In genomic region chr11:61796127-61796526, GRCh38 we compare ENCODE assay signal across 21 cellular contexts. TPM values are rescaled to one million over a fixed set of nuclear protein-coding genes. Genes with fewer than 3 reads are reported as not detected.
DNase-seq lines count a peak whose midpoint lies in the region; ATAC-seq and TF ChIP-seq lines count a peak whose summit lies in the region.
"Had no signal": no experiment of that assay in that cellular context is flagged by ENCODE, and none has a peak within 500 bp of the region (broad histone marks: within the 10 kb centered on the region; RNA-seq: fewer than 3 reads in every experiment).

No MANE protein-coding gene starts in this region.

- H3K9me3 Mint-ChIP-seq in activated CD8-positive, alpha-beta T cell treated with anti-CD3 and anti-CD28 coated beads, Interleukin-2, amount 10 ng/mL, durations not matched to agents 7 days and 5 days (ENCODE audit: insufficient read depth), result no peaks in the 10 kb centered on the region
- no peaks in the 10 kb centered on the region for H3K9me3 Mint-ChIP-seq in activated CD8-positive, alpha-beta T cell treated with anti-CD3 and anti-CD28 coated beads for 36 hours
- no peaks in the 10 kb centered on the region for H3K9me3 Mint-ChIP-seq in chondrocyte (ENCODE audit: low read depth)
- H3K9me3 Mint-ChIP-seq: CD4-positive, alpha-beta memory T cell had no signal

- H3K4me1 ChIP-seq in BLaER1, result peaks cover 50% of the 10 kb centered on the region
- H3K4me1 ChIP-seq: BE2C had no signal

- H3K4me3 ChIP-seq in BLaER1, result no peak overlapping the region
- H3K4me3 ChIP-seq in coronary artery, result no peak overlapping the region
- H3K4me3 ChIP-seq: A549, Peyer's patch, SJSA1 had no signal

- POLR2A ChIA-PET in activated CD8-positive, alpha-beta T cell treated with anti-CD3 and anti-CD28 coated beads, Interleukin-2, amount 10 ng/mL, durations not matched to agents 7 days and 5 days (lab: Charles Lee), result interaction anchor here (1.0 to 3.4 kb wide), 3 partner anchors 8 to 32 kb away, joined by 3 to 14 read pairs (median 4); partner anchors contain the start of gene FADS2
- POLR2A ChIA-PET in activated CD8-positive, alpha-beta T cell treated with anti-CD3 and anti-CD28 coated beads for 36 hours (lab: Charles Lee), result interaction anchor here (1.6 to 13.6 kb wide), 4 partner anchors 11 to 33 kb away, joined by 5 to 119 read pairs (median 14); partner anchors contain the start of gene FADS1
- POLR2A ChIA-PET in RWPE1 (lab: Yijun Ruan, JAX; ENCODE audit: low non-redundant PET), result no interaction called here

- H3K27ac Mint-ChIP-seq in activated CD8-positive, alpha-beta T cell treated with anti-CD3 and anti-CD28 coated beads, Interleukin-2, amount 10 ng/mL, durations not matched to agents 7 days and 5 days, result peak overlapping the region; percentile 16
- no peak overlapping the region for H3K27ac Mint-ChIP-seq in activated CD8-positive, alpha-beta T cell treated with anti-CD3 and anti-CD28 coated beads for 36 hours
- H3K27ac Mint-ChIP-seq in chondrocyte (ENCODE audit: unreplicated experiment), result no peak overlapping the region

- no peak for ATAC-seq in activated CD8-positive, alpha-beta T cell treated with anti-CD3 and anti-CD28 coated beads, Interleukin-2, amount 10 ng/mL, durations not matched to agents 7 days and 5 days
- ATAC-seq in activated CD8-positive, alpha-beta T cell treated with anti-CD3 and anti-CD28 coated beads for 36 hours, result no peak
- no peak for ATAC-seq in GM19351 (IDR thresholded peaks at IDR 0.05; ENCODE audit: unreplicated experiment)
- no peak for ATAC-seq in HG03460 (IDR thresholded peaks at IDR 0.05; ENCODE audit: unreplicated experiment)
- ATAC-seq: A549 had no signal

- H3K36me3 Mint-ChIP-seq in activated CD8-positive, alpha-beta T cell treated with anti-CD3 and anti-CD28 coated beads, Interleukin-2, amount 10 ng/mL, durations not matched to agents 7 days and 5 days (ENCODE audit: low read depth), result peaks cover 64% of the 10 kb centered on the region
- peaks cover 63% of the 10 kb centered on the region for H3K36me3 Mint-ChIP-seq in activated CD8-positive, alpha-beta T cell treated with anti-CD3 and anti-CD28 coated beads for 36 hours (ENCODE audit: low read depth)
- H3K36me3 Mint-ChIP-seq in chondrocyte (ENCODE audit: low read depth), result peaks cover 4% of the 10 kb centered on the region

- H3K4me1 Mint-ChIP-seq in activated CD8-positive, alpha-beta T cell treated with anti-CD3 and anti-CD28 coated beads, Interleukin-2, amount 10 ng/mL, durations not matched to agents 7 days and 5 days (ENCODE audit: low read depth), result peaks cover 59% of the 10 kb centered on the region
- H3K4me1 Mint-ChIP-seq in activated CD8-positive, alpha-beta T cell treated with anti-CD3 and anti-CD28 coated beads for 36 hours (ENCODE audit: low read depth), result peaks cover 43% of the 10 kb centered on the region
- H3K4me1 Mint-ChIP-seq in chondrocyte (ENCODE audit: low read depth), result peaks cover 24% of the 10 kb centered on the region

- CTCF ChIA-PET in activated CD8-positive, alpha-beta T cell treated with anti-CD3 and anti-CD28 coated beads, Interleukin-2, amount 10 ng/mL, durations not matched to agents 7 days and 5 days (lab: Charles Lee), result interaction anchor here (1.0 to 5.4 kb wide), 19 partner anchors 8 to 312 kb away, joined by 3 to 129 read pairs (median 32); partner anchors contain the start of genes BEST1, FADS1 and FADS2
- CTCF ChIA-PET in activated CD8-positive, alpha-beta T cell treated with anti-CD3 and anti-CD28 coated beads for 36 hours (lab: Charles Lee), result interaction anchor here (0.9 to 4.7 kb wide), 17 partner anchors 9 to 462 kb away, joined by 3 to 49 read pairs (median 6); partner anchors contain the start of gene FADS1
- CTCF ChIA-PET in RWPE1 (lab: Yijun Ruan, JAX), result interaction anchor here (0.6 to 3.0 kb wide), 4 partner anchors 79 to 411 kb away, joined by 3 to 17 read pairs (median 6); no protein-coding TSS in a partner anchor

- no peak for TF ChIP-seq CTCF in activated CD8-positive, alpha-beta T cell treated with anti-CD3 and anti-CD28 coated beads for 36 hours (IDR thresholded peaks at IDR 0.05)
- TF ChIP-seq CTCF in RWPE1 (conservative IDR thresholded peaks at IDR 0.05; ENCODE audit: low read depth) (no peak), chondrocyte (IDR thresholded peaks at IDR 0.05) (no peak), coronary artery (IDR thresholded peaks at IDR 0.05) (no peak)

- H4K20me1 ChIP-seq in BLaER1, result peaks cover 40% of the 10 kb centered on the region

- peaks cover 64% of the 10 kb centered on the region for H3K36me3 ChIP-seq in BLaER1
- H3K36me3 ChIP-seq: Peyer's patch had no signal

- H3K4me3 Mint-ChIP-seq in activated CD8-positive, alpha-beta T cell treated with anti-CD3 and anti-CD28 coated beads, Interleukin-2, amount 10 ng/mL, durations not matched to agents 7 days and 5 days, result no peak overlapping the region
- H3K4me3 Mint-ChIP-seq in activated CD8-positive, alpha-beta T cell treated with anti-CD3 and anti-CD28 coated beads for 36 hours, result no peak overlapping the region
- no peak overlapping the region for H3K4me3 Mint-ChIP-seq in chondrocyte (ENCODE audit: unreplicated experiment)
- H3K4me3 Mint-ChIP-seq: CD4-positive, alpha-beta memory T cell had no signal

- H3K27ac ChIP-seq in BLaER1 (no peak overlapping the region), RWPE1 (peak overlapping the region; percentile 29), coronary artery (no peak overlapping the region)
- H3K27ac ChIP-seq: A549, Peyer's patch, SJSA1 had no signal

- peak overlapping the region; percentile 86; the same call in 1 of the 2 replicates for H3K4me2 ChIP-seq in BLaER1
- H3K4me2 ChIP-seq: A549 had no signal

- H3K9me3 ChIP-seq in BLaER1, result no peaks in the 10 kb centered on the region
- H3K9me3 ChIP-seq: A549, BE2C, Peyer's patch, SJSA1 had no signal

- H3K27me3 Mint-ChIP-seq in activated CD8-positive, alpha-beta T cell treated with anti-CD3 and anti-CD28 coated beads, Interleukin-2, amount 10 ng/mL, durations not matched to agents 7 days and 5 days (ENCODE audit: low read depth), result no peaks in the 10 kb centered on the region
- no peaks in the 10 kb centered on the region for H3K27me3 Mint-ChIP-seq in activated CD8-positive, alpha-beta T cell treated with anti-CD3 and anti-CD28 coated beads for 36 hours
- H3K27me3 Mint-ChIP-seq in chondrocyte (ENCODE audit: low read depth), result no peaks in the 10 kb centered on the region
- H3K27me3 Mint-ChIP-seq: CD4-positive, alpha-beta memory T cell had no signal

- DNase-seq in activated CD8-positive, alpha-beta T cell treated with anti-CD3 and anti-CD28 coated beads, Interleukin-2, amount 10 ng/mL, durations not matched to agents 7 days and 5 days, result no peak
- no peak for DNase-seq in activated CD8-positive, alpha-beta T cell treated with anti-CD3 and anti-CD28 coated beads for 36 hours
- DNase-seq in RWPE1 (ENCODE audit: low spot score) (no peak), chondrocyte (ENCODE audit: low spot score) (peak; percentile 39), coronary artery (ENCODE audit: low spot score) (no peak)
- DNase-seq: BE2C; Calu3; CD4-positive, alpha-beta memory T cell; GDM1; IMR-90; NCI-H1417; NCI-H187; NCI-H446; NCI-H526; Peyer's patch had no signal

- H3K9ac ChIP-seq in BLaER1, result peak overlapping the region; percentile 67; the same call in 1 of the 2 replicates

- intact Hi-C loops in activated CD8-positive, alpha-beta T cell treated with anti-CD3 and anti-CD28 coated beads for 36 hours (cut with micrococcal nuclease), result no loop called here

- H3K27me3 ChIP-seq in BLaER1, result no peaks in the 10 kb centered on the region
- H3K27me3 ChIP-seq: BE2C, Peyer's patch, SJSA1 had no signal

RNA-seq across cellular contexts. Expression of gene FEN1, which starts 3.4 kb away (rescaled TPM):
- total RNA-seq in activated CD8-positive, alpha-beta T cell treated with anti-CD3 and anti-CD28 coated beads, Interleukin-2, amount 10 ng/mL, durations not matched to agents 7 days and 5 days, result 100 to 1,000 TPM; 146 TPM
- total RNA-seq in activated CD8-positive, alpha-beta T cell treated with anti-CD3 and anti-CD28 coated beads for 36 hours, result 100 to 1,000 TPM; 109 to 114 TPM
- 12.6 to 27.1 TPM (median 13.2 TPM) in 3 replicates for total RNA-seq in chondrocyte

RNA-seq across cellular contexts. Expression of gene TMEM258, which starts 3.7 kb away (rescaled TPM):
- total RNA-seq in activated CD8-positive, alpha-beta T cell treated with anti-CD3 and anti-CD28 coated beads, Interleukin-2, amount 10 ng/mL, durations not matched to agents 7 days and 5 days, result 100 to 1,000 TPM; 154 to 163 TPM
- total RNA-seq in activated CD8-positive, alpha-beta T cell treated with anti-CD3 and anti-CD28 coated beads for 36 hours, result 100 to 1,000 TPM; 162 to 170 TPM
- 103 to 133 TPM (median 106 TPM) in 3 replicates for total RNA-seq in chondrocyte

RNA-seq across cellular contexts. Expression of gene FADS1, which starts 20.7 kb away (rescaled TPM):
- 10 to 100 TPM; 84.1 to 92.8 TPM for total RNA-seq in activated CD8-positive, alpha-beta T cell treated with anti-CD3 and anti-CD28 coated beads, Interleukin-2, amount 10 ng/mL, durations not matched to agents 7 days and 5 days
- total RNA-seq in activated CD8-positive, alpha-beta T cell treated with anti-CD3 and anti-CD28 coated beads for 36 hours, result 10 to 100 TPM; 33.9 to 34.4 TPM
- total RNA-seq in chondrocyte, result 72.6 to 95.5 TPM (median 74.6 TPM) in 3 replicates
- total RNA-seq: OCI-LY7 had no signal

RNA-seq across cellular contexts. Expression of gene FADS2, which starts 32.0 kb away (rescaled TPM):
- 100 to 1,000 TPM; 395 to 416 TPM for total RNA-seq in activated CD8-positive, alpha-beta T cell treated with anti-CD3 and anti-CD28 coated beads, Interleukin-2, amount 10 ng/mL, durations not matched to agents 7 days and 5 days
- total RNA-seq in activated CD8-positive, alpha-beta T cell treated with anti-CD3 and anti-CD28 coated beads for 36 hours, result 100 to 1,000 TPM; 131 to 134 TPM
- 202 to 315 TPM (median 297 TPM) in 3 replicates for total RNA-seq in chondrocyte

RNA-seq across cellular contexts. Expression of gene MYRF, which starts 43.7 kb away (rescaled TPM):
- 1 to 10 TPM; 2.8 to 2.9 TPM for total RNA-seq in activated CD8-positive, alpha-beta T cell treated with anti-CD3 and anti-CD28 coated beads, Interleukin-2, amount 10 ng/mL, durations not matched to agents 7 days and 5 days
- total RNA-seq in activated CD8-positive, alpha-beta T cell treated with anti-CD3 and anti-CD28 coated beads for 36 hours, result 1 to 10 TPM in 1 of 2 experiments, under 1 TPM in 1; 0.97 to 1.6 TPM
- 1.6 to 1.7 TPM in 2 of 3 replicates, not detected in the other for total RNA-seq in chondrocyte
